8 cellular contexts compared by ENCODE assay signal in genomic region chr15:41557673-41558399, GRCh38. TPM values are rescaled to one million over a fixed set of nuclear protein-coding genes. Genes with fewer than 3 reads are reported as not detected.
DNase-seq lines count a peak whose midpoint lies in the region; ATAC-seq and TF ChIP-seq lines count a peak whose summit lies in the region.

No MANE protein-coding gene starts in this region.

- peak overlapping the region; percentile 58 for H3K27ac Mint-ChIP-seq in activated T-helper 17 cell treated with anti-CD3 and anti-CD28 coated beads, Interleukin-2, amount 50 U/mL, for 72 hours
- H3K27ac Mint-ChIP-seq in neural crest cell (ENCODE audit: unreplicated experiment), result peak overlapping the region; percentile 79

- TF ChIP-seq CTCF in GM12865 (IDR thresholded peaks at IDR 0.05; ENCODE audit: insufficient read depth, low read depth, low read length, missing control alignments) (peak; percentile 81), neural crest cell (conservative IDR thresholded peaks at IDR 0.05) (peak; percentile 94)

- ATAC-seq in activated T-helper 17 cell treated with anti-CD3 and anti-CD28 coated beads, Interleukin-2, amount 50 U/mL, for 72 hours (replicated peaks), result peak; percentile 63
- peak; percentile 81 for ATAC-seq in stimulated activated naive CD8-positive, alpha-beta T cell treated with anti-CD3 and anti-CD28 coated beads, Interleukin-15, Interleukin-2, amounts not matched to agents 100 U/mL and 50 U/mL, for 24 hours
- ATAC-seq in GM18873 (IDR thresholded peaks at IDR 0.05; ENCODE audit: low FRiP score, unreplicated experiment), result no peak

- H3K27me3 ChIP-seq in HUES64 (ENCODE audit: insufficient read depth, low read length), result no peaks in the 10 kb centered on the region

- H3K4me1 ChIP-seq in HUES64 (ENCODE audit: insufficient read depth, low read length), result peaks cover 38% of the 10 kb centered on the region

- H3K9me3 ChIP-seq in HUES64 (ENCODE audit: insufficient read depth, low read depth, low read length), result no peaks in the 10 kb centered on the region

- 5% methylated on average over 6 of the region's 7 CpGs for WGBS in HUES64

- no peaks in the 10 kb centered on the region for H3K9me3 Mint-ChIP-seq in activated T-helper 17 cell treated with anti-CD3 and anti-CD28 coated beads, Interleukin-2, amount 50 U/mL, for 72 hours
- no peaks in the 10 kb centered on the region for H3K9me3 Mint-ChIP-seq in neural crest cell

- H3K27me3 Mint-ChIP-seq in activated T-helper 17 cell treated with anti-CD3 and anti-CD28 coated beads, Interleukin-2, amount 50 U/mL, for 72 hours, result peaks cover 12% of the 10 kb centered on the region
- H3K27me3 Mint-ChIP-seq in neural crest cell (ENCODE audit: low read depth), result peaks cover 13% of the 10 kb centered on the region

- H3K4me3 ChIP-seq in GM12865 (ENCODE audit: low read depth, low read length), result peak overlapping the region; percentile 44; the same call in 1 of the 2 replicates
- H3K4me3 ChIP-seq in HUES64 (ENCODE audit: low read length), result peak overlapping the region; percentile 73

- no peaks in the 10 kb centered on the region for H3K36me3 Mint-ChIP-seq in activated T-helper 17 cell treated with anti-CD3 and anti-CD28 coated beads, Interleukin-2, amount 50 U/mL, for 72 hours (ENCODE audit: low read depth)
- H3K36me3 Mint-ChIP-seq in neural crest cell (ENCODE audit: low read depth), result no peaks in the 10 kb centered on the region

- H3K27ac ChIP-seq in HUES64 (ENCODE audit: low read depth, low read length), result peak overlapping the region; percentile 58; the same call in 1 of the 2 replicates

- H3K9ac ChIP-seq in HUES64 (ENCODE audit: low read depth, low read length), result peak overlapping the region; percentile 17; the same call in 1 of the 2 replicates

- peak; percentile 72 for DNase-seq in GM12865 (ENCODE audit: low read depth)
- DNase-seq in RPMI7951 (ENCODE audit: low read depth), result peak; percentile 74
- peak; percentile 30 for DNase-seq in fibroblast of peridontal ligament (ENCODE audit: extremely low read depth)
- DNase-seq in neural crest cell (ENCODE audit: low read depth, low spot score), result peak; percentile 64
- peak; percentile 75 for DNase-seq in stimulated activated naive CD8-positive, alpha-beta T cell treated with anti-CD3 and anti-CD28 coated beads, Interleukin-15, Interleukin-2, amounts not matched to agents 100 U/mL and 50 U/mL, for 24 hours

- H3K4me1 Mint-ChIP-seq in activated T-helper 17 cell treated with anti-CD3 and anti-CD28 coated beads, Interleukin-2, amount 50 U/mL, for 72 hours, result peaks cover 13% of the 10 kb centered on the region
- peaks cover 42% of the 10 kb centered on the region for H3K4me1 Mint-ChIP-seq in neural crest cell

- peaks cover 13% of the 10 kb centered on the region for H3K36me3 ChIP-seq in HUES64 (ENCODE audit: insufficient read depth, low read length)

- peak overlapping the region; percentile 70 for H3K4me3 Mint-ChIP-seq in activated T-helper 17 cell treated with anti-CD3 and anti-CD28 coated beads, Interleukin-2, amount 50 U/mL, for 72 hours
- peak overlapping the region; percentile 92 for H3K4me3 Mint-ChIP-seq in neural crest cell

RNA-seq across cellular contexts. Expression of gene TYRO3, which starts 1.2 kb away (rescaled TPM):
- polyA plus RNA-seq in HUES64 (2013, experiment 1 of 2), result 66.2 TPM
- 76.8 TPM for polyA plus RNA-seq in HUES64 (2013, experiment 2 of 2)
- 8.6 and 13.8 TPM in 2 replicates for total RNA-seq in RPMI7951 (2014; rRNA removed; shearing (Covaris generic))
- total RNA-seq in activated T-helper 17 cell treated with anti-CD3 and anti-CD28 coated beads, Interleukin-2, amount 50 U/mL, for 72 hours, result 1 to 10 TPM; 1.7 to 2.7 TPM
- 71.7 and 74.7 TPM in 2 replicates for total RNA-seq in neural crest cell

RNA-seq across cellular contexts. Expression of gene RPAP1, which starts 13.8 kb away (rescaled TPM):
- 32.8 TPM for polyA plus RNA-seq in HUES64 (2013, experiment 1 of 2)
- polyA plus RNA-seq in HUES64 (2013, experiment 2 of 2), result 33.0 TPM
- total RNA-seq in RPMI7951 (2014; rRNA removed; shearing (Covaris generic)), result 23.8 and 41.9 TPM in 2 replicates
- 10 to 100 TPM; 51.2 to 70.0 TPM for total RNA-seq in activated T-helper 17 cell treated with anti-CD3 and anti-CD28 coated beads, Interleukin-2, amount 50 U/mL, for 72 hours
- 86.5 and 91.1 TPM in 2 replicates for total RNA-seq in neural crest cell

RNA-seq across cellular contexts. Expression of gene LTK, which starts 44.2 kb away (rescaled TPM):
- polyA plus RNA-seq in HUES64 (2013, experiment 1 of 2), result not detected
- not detected for polyA plus RNA-seq in HUES64 (2013, experiment 2 of 2)
- total RNA-seq in RPMI7951 (2014; rRNA removed; shearing (Covaris generic)), result 2.9 and 3.1 TPM in 2 replicates
- 1 to 10 TPM; 1.9 to 2.8 TPM for total RNA-seq in activated T-helper 17 cell treated with anti-CD3 and anti-CD28 coated beads, Interleukin-2, amount 50 U/mL, for 72 hours
- 0.16 and 0.19 TPM in 2 replicates for total RNA-seq in neural crest cell
